In genomic region chr1:56586502-56586901, GRCh38 we compare ENCODE assay signal across 14 cellular contexts. TPM values are rescaled to one million over a fixed set of nuclear protein-coding genes. Genes with fewer than 3 reads are reported as not detected.
"Had no signal": no experiment of that assay in that cellular context is flagged by ENCODE, and none has a peak within 500 bp of the region (broad histone marks: within the 10 kb centered on the region; RNA-seq: fewer than 3 reads in every experiment).

No MANE protein-coding gene starts in this region.

- H3K4me3 ChIP-seq: dorsolateral prefrontal cortex, lower lobe of right lung, smooth muscle cell, stomach, tibial artery had no signal

- H3K36me3 ChIP-seq: lower lobe of right lung, stomach, tibial artery had no signal

- H3K27me3 ChIP-seq: stomach, tibial artery had no signal

- H3K4me1 ChIP-seq: lower lobe of right lung, parathyroid adenoma had no signal

- H3K27ac ChIP-seq: dorsolateral prefrontal cortex, lower lobe of right lung, parathyroid adenoma, stomach, tibial artery had no signal

- DNase-seq: dorsolateral prefrontal cortex; effector CD4-positive, alpha-beta T cell; hypothalamus; immature natural killer cell; left ventricle myocardium superior; lower lobe of right lung; naive B cell; stimulated activated CD4-positive, alpha-beta T cell treated with anti-CD3 and anti-CD28 coated beads, Interleukin-2, amount 100 ng/mL, for 24 hours; stimulated activated CD4-positive, alpha-beta T cell treated with anti-CD3 and anti-CD28 coated beads, Interleukin-4, amount 100 ng/mL, for 24 hours; stimulated activated naive CD4-positive, alpha-beta T cell treated with Interleukin-2 at 50 U/mL for 16 hours; stomach; tibial artery had no signal

- H3K9ac ChIP-seq: parathyroid adenoma had no signal

- H2AFZ ChIP-seq: parathyroid adenoma had no signal

- H3K4me2 ChIP-seq: smooth muscle cell had no signal

- H3K9me3 ChIP-seq: lower lobe of right lung, stomach, tibial artery had no signal

RNA-seq across cellular contexts. Expression of gene PLPP3, which starts 7.1 kb away (rescaled TPM):
- polyA plus RNA-seq: immature natural killer cell had no signal

RNA-seq across cellular contexts. Expression of gene PRKAA2, which starts 58.6 kb away (rescaled TPM):
- polyA plus RNA-seq: immature natural killer cell had no signal
